Comparison of ENCODE assay signal across 26 cellular contexts in genomic region chr4:153383131-153383530, GRCh38. TPM values are rescaled to one million over a fixed set of nuclear protein-coding genes. Genes with fewer than 3 reads are reported as not detected.
DNase-seq lines count a peak whose midpoint lies in the region; ATAC-seq and TF ChIP-seq lines count a peak whose summit lies in the region.
"Had no signal": no experiment of that assay in that cellular context is flagged by ENCODE, and none has a peak within 500 bp of the region (broad histone marks: within the 10 kb centered on the region; RNA-seq: fewer than 3 reads in every experiment).

No MANE protein-coding gene starts in this region.

- H3K36me3 Mint-ChIP-seq in WTC11, result peaks cover 10% of the 10 kb centered on the region
- peaks cover 7 to 17% of the 10 kb centered on the region in 2 donors for H3K36me3 Mint-ChIP-seq in naive B cell

- H3K27ac ChIP-seq in DOHH2 (ENCODE audit: low read depth, low read length), result no peak overlapping the region
- H3K27ac ChIP-seq in fibroblast of lung (ENCODE audit: insufficient read depth, low read length), result no peak overlapping the region
- H3K27ac ChIP-seq in spleen, result no peak overlapping the region
- H3K27ac ChIP-seq in aorta (ENCODE audit: low read depth in 1 of 2, low read length in 2 of 2), result no peak overlapping the region
- H3K27ac ChIP-seq: body of pancreas, esophagus muscularis mucosa, pancreas, right lobe of liver, stomach had no signal

- H3K9me3 Mint-ChIP-seq in WTC11 (no peaks in the 10 kb centered on the region), naive B cell (no peaks in the 10 kb centered on the region)
- H3K9me3 Mint-ChIP-seq: activated CD8-positive, alpha-beta T cell treated with anti-CD3 and anti-CD28 coated beads for 36 hours; activated naive CD8-positive, alpha-beta T cell treated with anti-CD3 and anti-CD28 coated beads, Interleukin-2, amount 10 ng/mL, durations not matched to agents 7 days and 5 days; CD14-positive monocyte; effector memory CD8-positive, alpha-beta T cell; IgD-negative memory B cell had no signal

- H3K79me2 ChIP-seq in DOHH2 (ENCODE audit: control insufficient read depth, low read length) (peaks cover 7% of the 10 kb centered on the region; the same call in 1 of the 2 replicates), fibroblast of lung (ENCODE audit: control insufficient read depth, insufficient read depth, low read length) (no peaks in the 10 kb centered on the region)

- CTCF ChIA-PET in WTC11 (lab: Charles Lee), result no interaction called here

- intact Hi-C loops in spleen (cut with DNase I; ENCODE audit: low total_unique reads), result no loop called here
- intact Hi-C loops in aorta (cut with DNase I), result no loop called here

- peaks cover 13% of the 10 kb centered on the region for H3F3A ChIP-seq in DOHH2 (ENCODE audit: control insufficient read depth, insufficient read depth)

- 72 to 82% (median 78%) methylated on average over 4 of the region's 4 CpGs for WGBS in spleen, 5 donors
- WGBS in aorta, 2 donors, result 68 to 73% methylated on average over 4 of the region's 4 CpGs

- H3K27ac Mint-ChIP-seq in WTC11 (peak overlapping the region; percentile 84), naive B cell (peak overlapping the region in 4 of 6 donors; percentile 8 to 64 (median 48))
- H3K27ac Mint-ChIP-seq: activated CD8-positive, alpha-beta T cell treated with anti-CD3 and anti-CD28 coated beads for 36 hours; activated naive CD8-positive, alpha-beta T cell treated with anti-CD3 and anti-CD28 coated beads, Interleukin-2, amount 10 ng/mL, durations not matched to agents 7 days and 5 days; CD14-positive monocyte; effector memory CD8-positive, alpha-beta T cell; IgD-negative memory B cell had no signal

- TF ChIP-seq POLR2A in spleen (IDR thresholded peaks at IDR 0.05), result no peak

- H3K9me2 ChIP-seq in DOHH2 (replicated peaks; ENCODE audit: control insufficient read depth, low read length), result no peaks in the 10 kb centered on the region

- H4K20me1 ChIP-seq in DOHH2 (ENCODE audit: control insufficient read depth, insufficient read depth, low read depth, low read length), result no peaks in the 10 kb centered on the region
- H4K20me1 ChIP-seq in fibroblast of lung (ENCODE audit: control insufficient read depth, extremely low read depth, insufficient read depth, low read length), result no peaks in the 10 kb centered on the region

- peak; percentile 46 for ATAC-seq in WTC11
- no peak for ATAC-seq in naive B cell (ENCODE audit: low read depth in 2 of 2)
- ATAC-seq in activated CD4-positive, CD25-positive, alpha-beta regulatory T cell treated with anti-CD3 and anti-CD28 coated beads, Interleukin-2, amount 50 U/mL, for 24 hours, result no peak
- no peak for ATAC-seq in aorta (ENCODE audit: low FRiP score)
- ATAC-seq: activated CD8-positive, alpha-beta T cell treated with anti-CD3 and anti-CD28 coated beads for 36 hours; body of pancreas; effector memory CD8-positive, alpha-beta T cell; pancreas; right lobe of liver had no signal

- no peaks in the 10 kb centered on the region for H3K27me3 ChIP-seq in DOHH2 (ENCODE audit: control insufficient read depth, low read length)
- no peaks in the 10 kb centered on the region for H3K27me3 ChIP-seq in fibroblast of lung (ENCODE audit: control insufficient read depth, insufficient read depth, low read length)
- no peaks in the 10 kb centered on the region for H3K27me3 ChIP-seq in spleen (replicated peaks in 1 of 7)
- H3K27me3 ChIP-seq in aorta (ENCODE audit: control insufficient read depth in 1 of 2, insufficient read depth in 2 of 2, low read length in 1 of 2), result no peaks in the 10 kb centered on the region
- H3K27me3 ChIP-seq: body of pancreas, esophagus muscularis mucosa, pancreas, right lobe of liver, stomach, tibial artery had no signal

- peaks cover 61% of the 10 kb centered on the region for H3K4me1 ChIP-seq in DOHH2 (ENCODE audit: control insufficient read depth, low read length)
- no peaks in the 10 kb centered on the region for H3K4me1 ChIP-seq in fibroblast of lung (ENCODE audit: control insufficient read depth, extremely low read depth, insufficient read depth, low read length)
- peaks cover 0 to 5% (median 0%) of the 10 kb centered on the region in 6 donors for H3K4me1 ChIP-seq in spleen
- no peaks in the 10 kb centered on the region for H3K4me1 ChIP-seq in aorta (ENCODE audit: control insufficient read depth in 1 of 2, insufficient read depth in 2 of 2, low read length in 2 of 2)
- H3K4me1 ChIP-seq: body of pancreas, pancreas, right lobe of liver, stomach had no signal

- peaks cover 10% of the 10 kb centered on the region for H3K4me1 Mint-ChIP-seq in WTC11
- peaks cover 6 to 13% (median 8%) of the 10 kb centered on the region in 3 donors for H3K4me1 Mint-ChIP-seq in naive B cell
- H3K4me1 Mint-ChIP-seq: CD14-positive monocyte had no signal

- no peak overlapping the region for H3K9ac ChIP-seq in fibroblast of lung (ENCODE audit: insufficient read depth, low read length)

- H2AFZ ChIP-seq in fibroblast of lung (ENCODE audit: low read length), result peak overlapping the region; percentile 20

- DNase-seq in WTC11 (ENCODE audit: low spot score) (no peak), fibroblast of lung (ENCODE audit: low read depth in 2 of 2) (peak in 1 of 2 donors; percentile 18), naive B cell (no peak), spleen (no peak), NOMO-1 treated with DMSO at 0.1 percent for 48 hours (lab: John Stamatoyannopoulos, UW; ENCODE audit: unreplicated experiment) (no peak), aorta (no peak)
- DNase-seq: activated CD8-positive, alpha-beta T cell treated with anti-CD3 and anti-CD28 coated beads for 36 hours; activated effector memory CD4-positive, alpha-beta T cell treated with Interleukin-2 at 50 U/mL for 16 hours; activated naive CD8-positive, alpha-beta T cell treated with anti-CD3 and anti-CD28 coated beads, Interleukin-2, amount 10 ng/mL, durations not matched to agents 7 days and 5 days; activated T-cell treated with anti-CD3 and anti-CD28 coated beads for 4 hours; body of pancreas; effector memory CD8-positive, alpha-beta T cell; NCI-H1105; NCI-H2029 treated with DMSO at 0.1 percent for 48 hours; OCI-M1; pancreas; right lobe of liver; Right ventricle myocardium superior; stomach; SW 1271; tibial artery had no signal

- H3K4me2 ChIP-seq in DOHH2 (ENCODE audit: low read length) (0 out of 2 replicates have a peak overlapping the region, but pooled peaks have one; percentile 3), fibroblast of lung (ENCODE audit: extremely low read depth, insufficient read depth, low read length) (no peak overlapping the region)

- H3K4me3 ChIP-seq in DOHH2 (ENCODE audit: low read length), result no peak overlapping the region
- no peak overlapping the region for H3K4me3 ChIP-seq in fibroblast of lung (replicated peaks in 1 of 4; ENCODE audit: control extremely low read depth in 1 of 4, insufficient read depth in 1 of 4, low read depth in 3 of 4, low read length in 4 of 4)
- H3K4me3 ChIP-seq in spleen, result no peak overlapping the region
- H3K4me3 ChIP-seq in aorta (ENCODE audit: low read length in 2 of 2), result no peak overlapping the region
- H3K4me3 ChIP-seq: body of pancreas, esophagus muscularis mucosa, pancreas, right lobe of liver, stomach, tibial artery had no signal

- POLR2A ChIA-PET in WTC11 (lab: Charles Lee), result no interaction called here

- H3K27me3 Mint-ChIP-seq in WTC11 (ENCODE audit: low read depth), result no peaks in the 10 kb centered on the region
- no peaks in the 10 kb centered on the region for H3K27me3 Mint-ChIP-seq in naive B cell
- H3K27me3 Mint-ChIP-seq: activated CD8-positive, alpha-beta T cell treated with anti-CD3 and anti-CD28 coated beads for 36 hours; activated naive CD8-positive, alpha-beta T cell treated with anti-CD3 and anti-CD28 coated beads, Interleukin-2, amount 10 ng/mL, durations not matched to agents 7 days and 5 days; effector memory CD8-positive, alpha-beta T cell; IgD-negative memory B cell had no signal

- TF ChIP-seq CTCF in DOHH2 (IDR thresholded peaks at IDR 0.05; ENCODE audit: low read depth, low read length, poor library complexity, severe bottlenecking), result no peak
- no peak for TF ChIP-seq CTCF in WTC11 (IDR thresholded peaks at IDR 0.05)
- no peak for TF ChIP-seq CTCF in fibroblast of lung (conservative IDR thresholded peaks at IDR 0.05 in 1 of 2, IDR thresholded peaks at IDR 0.05 in 1 of 2; ENCODE audit: low read depth in 1 of 2, low read length in 2 of 2)
- no peak for TF ChIP-seq CTCF in spleen (IDR thresholded peaks at IDR 0.05 in 8 of 11, conservative IDR thresholded peaks at IDR 0.05 in 3 of 11)

- H3K4me3 Mint-ChIP-seq in WTC11, result no peak overlapping the region
- no peak overlapping the region for H3K4me3 Mint-ChIP-seq in naive B cell
- H3K4me3 Mint-ChIP-seq: activated CD8-positive, alpha-beta T cell treated with anti-CD3 and anti-CD28 coated beads for 36 hours; activated naive CD8-positive, alpha-beta T cell treated with anti-CD3 and anti-CD28 coated beads, Interleukin-2, amount 10 ng/mL, durations not matched to agents 7 days and 5 days; CD14-positive monocyte; effector memory CD8-positive, alpha-beta T cell; IgD-negative memory B cell had no signal

- H3K36me3 ChIP-seq in DOHH2 (ENCODE audit: control insufficient read depth, low read length) (peaks cover 41% of the 10 kb centered on the region), fibroblast of lung (ENCODE audit: control insufficient read depth, insufficient read depth, low read length) (no peaks in the 10 kb centered on the region), spleen (no peaks in the 10 kb centered on the region), aorta (ENCODE audit: control insufficient read depth in 1 of 2, insufficient read depth in 2 of 2, low read length in 1 of 2) (no peaks in the 10 kb centered on the region)
- H3K36me3 ChIP-seq: esophagus muscularis mucosa, pancreas, right lobe of liver, stomach, tibial artery had no signal

- H3K9me3 ChIP-seq in DOHH2 (ENCODE audit: control insufficient read depth, insufficient read depth, low read length) (no peaks in the 10 kb centered on the region), fibroblast of lung (ENCODE audit: control insufficient read depth, insufficient read depth, low read depth, low read length) (no peaks in the 10 kb centered on the region), spleen (no peaks in the 10 kb centered on the region), aorta (ENCODE audit: control insufficient read depth, low read length) (no peaks in the 10 kb centered on the region)
- H3K9me3 ChIP-seq: body of pancreas, esophagus muscularis mucosa, pancreas, right lobe of liver, stomach, tibial artery had no signal

TF ChIP-seq in WTC11, 78 proteins besides CTCF, POLR2A, EP300 and RAD21 (continues in another document):
- no peak for TF ChIP-seq CREM (CRISPR knock-in tag; IDR thresholded peaks at IDR 0.05)

RNA-seq across cellular contexts. Expression of gene MND1, which starts 38.6 kb away (rescaled TPM):
- 35.9 to 36.7 TPM (median 36.0 TPM) in 3 replicates for total RNA-seq in WTC11 (2021)
- 1.0 and 5.8 TPM in 2 replicates for total RNA-seq in fibroblast of lung
- polyA plus RNA-seq in fibroblast of lung, result 2.2 and 7.8 TPM in 2 replicates
- 2.0 and 7.7 TPM in 2 replicates for polyA plus RNA-seq in fibroblast of lung (2012)
- not detected in 2 replicates for polyA minus RNA-seq in fibroblast of lung (ENCODE audit: low replicate concordance)
- under 1 TPM in 2 of 6 donors, not detected in 4; 0.31 to 0.78 TPM for polyA plus RNA-seq in naive B cell (ENCODE audit: low read depth in 6 of 6)
- 1 to 10 TPM in 5 of 7 donors, under 1 TPM in 2; 0.76 to 4.9 (median 1.8) TPM for total RNA-seq in spleen
- polyA plus RNA-seq in spleen, result 10 to 100 TPM in 1 of 3 donors, 1 to 10 TPM in 2; 1.2 to 10.9 (median 3.2) TPM
- 1 to 10 TPM in 1 of 2 donors, under 1 TPM in 1; 0.81 to 1.3 TPM for total RNA-seq in aorta
- polyA plus RNA-seq in aorta, result under 1 TPM in 1 of 2 donors, not detected in 1; 0.23 TPM
- polyA plus RNA-seq: CD14-positive monocyte, IgD-negative memory B cell had no signal
